ENCODE assay signal across 26 cellular contexts in the genomic region with DNA sequence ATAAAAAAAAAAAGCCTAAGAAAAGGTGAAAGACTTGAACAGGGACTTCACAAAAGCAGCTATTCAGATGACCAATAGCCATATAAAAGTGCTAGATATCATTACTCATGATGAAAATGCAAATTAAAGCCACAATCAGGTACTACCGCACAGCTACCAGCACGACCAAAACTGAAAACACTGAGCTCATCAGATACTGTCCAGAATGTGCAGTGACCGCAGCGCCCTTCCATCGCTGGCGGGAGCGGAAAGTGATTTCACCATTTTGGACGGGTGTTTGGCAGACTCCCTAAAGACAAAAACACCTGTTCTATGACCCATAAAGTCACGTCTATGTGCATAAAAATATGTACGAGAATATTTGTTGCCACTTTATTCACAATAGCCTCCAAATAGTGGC.
A peak's percentile ranks its signal among the peaks of the same experiment; 100 is the strongest.
DNase-seq lines count a peak whose midpoint lies in the region; ATAC-seq and TF ChIP-seq lines count a peak whose summit lies in the region.
"Had no signal": no experiment of that assay in that cellular context is flagged by ENCODE, and none has a peak within 500 bp of the region (broad histone marks: within the 10 kb centered on the region; RNA-seq: fewer than 3 reads in every experiment).

No MANE protein-coding gene starts in this region.

- H3K9me3 Mint-ChIP-seq in type B pancreatic cell = peaks cover 6% of the 10 kb centered on the region
- peaks cover 56% of the 10 kb centered on the region for H3K9me3 Mint-ChIP-seq in neural progenitor cell

- no peak overlapping the region for H3K27ac ChIP-seq in neural progenitor cell
- H3K27ac ChIP-seq: A549; BLaER1 treated with 17β-estradiol and CSF1 and Interleukin-3, amounts not matched to agents 10 nM and 100 nM; Peyer's patch had no signal

- DNase-seq in HT1080 (ENCODE audit: low read depth) (peak; percentile 5), MV-4-11 (lab: John Stamatoyannopoulos, UW) (peak; percentile 15), SW480 (ENCODE audit: low spot score) (peak; percentile 47), type B pancreatic cell (ENCODE audit: extremely low spot score, unreplicated experiment) (peak; percentile 29), neural progenitor cell (ENCODE audit: low spot score) (no peak)
- DNase-seq: AML-193; CD4-positive, alpha-beta T cell; COR-L47; DMS53; HCEC 1CT; NCI-H1092 treated with DMSO at 0.1 percent for 48 hours; NCI-H1436; NCI-H187; NCI-H2171 treated with DMSO at 0.1 percent for 48 hours; NCI-H345; NCI-H510A treated with DMSO at 0.1 percent for 48 hours; NCI-H748 treated with DMSO at 0.1 percent for 48 hours; Peyer's patch; SK-N-SH; SW 1271; T-helper 17 cell had no signal

- no peaks in the 10 kb centered on the region for H3K4me1 ChIP-seq in neural progenitor cell
- H3K4me1 ChIP-seq: A549; BLaER1 treated with 17β-estradiol and CSF1 and Interleukin-3, amounts not matched to agents 10 nM and 100 nM; Peyer's patch had no signal

- no peak overlapping the region for H2AFZ ChIP-seq in neural progenitor cell (replicated peaks)

- H3K9ac ChIP-seq in neural progenitor cell = no peak overlapping the region
- H3K9ac ChIP-seq: BLaER1 treated with 17β-estradiol and CSF1 and Interleukin-3, amounts not matched to agents 10 nM and 100 nM; SK-N-SH had no signal

- no peaks in the 10 kb centered on the region for H4K20me1 ChIP-seq in neural progenitor cell (ENCODE audit: low read depth)
- H4K20me1 ChIP-seq: BLaER1 treated with 17β-estradiol and CSF1 and Interleukin-3, amounts not matched to agents 10 nM and 100 nM had no signal

- no peaks in the 10 kb centered on the region for H3K27me3 ChIP-seq in neural progenitor cell
- H3K27me3 ChIP-seq: BLaER1 treated with 17β-estradiol and CSF1 and Interleukin-3, amounts not matched to agents 10 nM and 100 nM; Peyer's patch had no signal

- no peak overlapping the region for H3K27ac Mint-ChIP-seq in type B pancreatic cell
- no peak overlapping the region for H3K27ac Mint-ChIP-seq in neural progenitor cell
- H3K27ac Mint-ChIP-seq: CD4-positive, alpha-beta T cell; T-helper 17 cell had no signal

- no peak overlapping the region for H3K4me3 ChIP-seq in neural progenitor cell
- H3K4me3 ChIP-seq: A549; BLaER1 treated with 17β-estradiol and CSF1 and Interleukin-3, amounts not matched to agents 10 nM and 100 nM; Peyer's patch had no signal

- peaks cover 18% of the 10 kb centered on the region for H3K9me3 ChIP-seq in neural progenitor cell (ENCODE audit: low read depth)
- H3K9me3 ChIP-seq: SK-N-SH had no signal

- H3F3A ChIP-seq in neural progenitor cell (ENCODE audit: low read depth) = no peaks in the 10 kb centered on the region

- ATAC-seq in HG03565 (IDR thresholded peaks at IDR 0.05; ENCODE audit: unreplicated experiment) (no peak), HG03039 (IDR thresholded peaks at IDR 0.05; ENCODE audit: unreplicated experiment) (no peak)
- ATAC-seq: A549, HepG2, T-helper 17 cell had no signal

- H3K4me3 Mint-ChIP-seq in type B pancreatic cell (no peak overlapping the region), neural progenitor cell (no peak overlapping the region)
- H3K4me3 Mint-ChIP-seq: CD4-positive, alpha-beta T cell; T-helper 17 cell had no signal

- H3K36me3 Mint-ChIP-seq in type B pancreatic cell (no peaks in the 10 kb centered on the region), neural progenitor cell (peaks cover 4% of the 10 kb centered on the region)

- no peaks in the 10 kb centered on the region for H3K4me1 Mint-ChIP-seq in type B pancreatic cell (ENCODE audit: unreplicated experiment)
- no peaks in the 10 kb centered on the region for H3K4me1 Mint-ChIP-seq in neural progenitor cell
- H3K4me1 Mint-ChIP-seq: T-helper 17 cell had no signal

- H3K36me3 ChIP-seq in neural progenitor cell = no peaks in the 10 kb centered on the region
- H3K36me3 ChIP-seq: BLaER1 treated with 17β-estradiol and CSF1 and Interleukin-3, amounts not matched to agents 10 nM and 100 nM; Peyer's patch had no signal

- H3K79me2 ChIP-seq in neural progenitor cell (ENCODE audit: low read depth) = no peaks in the 10 kb centered on the region

- H3K27me3 Mint-ChIP-seq in type B pancreatic cell (no peaks in the 10 kb centered on the region), neural progenitor cell (ENCODE audit: insufficient read depth, low read depth) (peaks cover 2% of the 10 kb centered on the region)
- H3K27me3 Mint-ChIP-seq: T-helper 17 cell had no signal

- H3K4me2 ChIP-seq in neural progenitor cell = no peak overlapping the region
- H3K4me2 ChIP-seq: A549; BLaER1 treated with 17β-estradiol and CSF1 and Interleukin-3, amounts not matched to agents 10 nM and 100 nM; SK-N-SH had no signal

- TF ChIP-seq CTCF in type B pancreatic cell (conservative IDR thresholded peaks at IDR 0.05) (no peak), neural progenitor cell (IDR thresholded peaks at IDR 0.05) (no peak)
